28 cellular contexts compared by ENCODE assay signal in genomic region chr4:52946811-52947210, GRCh38.
DNase-seq lines count a peak whose midpoint lies in the region; ATAC-seq and TF ChIP-seq lines count a peak whose summit lies in the region.
"Had no signal": no experiment of that assay in that cellular context is flagged by ENCODE, and none has a peak within 500 bp of the region (broad histone marks: within the 10 kb centered on the region; RNA-seq: fewer than 3 reads in every experiment).

No MANE protein-coding gene starts in this region.

- H3K27me3 ChIP-seq in left ventricle myocardium inferior (ENCODE audit: low read depth), result no peaks in the 10 kb centered on the region
- H3K27me3 ChIP-seq in psoas muscle (ENCODE audit: insufficient read depth in 3 of 3, low read length in 2 of 3), result no peaks in the 10 kb centered on the region
- H3K27me3 ChIP-seq in body of pancreas, result no peaks in the 10 kb centered on the region
- H3K27me3 ChIP-seq: Peyer's patch, SJCRH30, transverse colon had no signal

- H3K36me3 ChIP-seq in left ventricle myocardium inferior (no peaks in the 10 kb centered on the region), psoas muscle (ENCODE audit: insufficient read depth in 1 of 2, low read depth in 1 of 2) (no peaks in the 10 kb centered on the region), body of pancreas (replicated peaks in 1 of 2; ENCODE audit: insufficient read depth in 1 of 2, low read depth in 2 of 2) (no peaks in the 10 kb centered on the region)
- H3K36me3 ChIP-seq: Peyer's patch, SJCRH30, transverse colon, WERI-Rb-1 had no signal

- peaks cover 81% of the 10 kb centered on the region for H3K4me1 Mint-ChIP-seq in brain
- H3K4me1 Mint-ChIP-seq in activated CD4-positive, alpha-beta memory T cell treated with anti-CD3 and anti-CD28 coated beads for 36 hours (ENCODE audit: low read depth), result no peaks in the 10 kb centered on the region
- H3K4me1 Mint-ChIP-seq: B cell; stimulated activated effector memory CD8-positive, alpha-beta T cell treated with anti-CD3 and anti-CD28 coated beads, Interleukin-12 subunit alpha, Interleukin-12 subunit beta, amount 100 ng/mL, for 72 hours had no signal

- H3K4me3 ChIP-seq in left ventricle myocardium inferior, result peak overlapping the region; percentile 1
- peak overlapping the region; percentile 16 for H3K4me3 ChIP-seq in psoas muscle
- no peak overlapping the region for H3K4me3 ChIP-seq in body of pancreas
- H3K4me3 ChIP-seq: mucosa of descending colon, Peyer's patch, SJCRH30, transverse colon had no signal

- peak overlapping the region; percentile 84 for H3K27ac ChIP-seq in left ventricle myocardium inferior (replicated peaks)
- H3K27ac ChIP-seq in psoas muscle, result peak overlapping the region; percentile 56
- H3K27ac ChIP-seq in body of pancreas, result no peak overlapping the region
- H3K27ac ChIP-seq: Peyer's patch, SJCRH30, transverse colon, WERI-Rb-1 had no signal

- 23 to 42% (median 27%) methylated on average over 2 of the region's 2 CpGs for WGBS in psoas muscle, 3 donors
- WGBS in body of pancreas, 2 donors, result 87 to 89% methylated on average over 2 of the region's 2 CpGs

- TF ChIP-seq POLR2A in body of pancreas (IDR thresholded peaks at IDR 0.05), result no peak

- CTCF ChIA-PET in activated CD4-positive, alpha-beta memory T cell treated with anti-CD3 and anti-CD28 coated beads for 36 hours (lab: Charles Lee), result no interaction called here

- peak; percentile 81 to 94 (median 90) for ATAC-seq in psoas muscle
- no peak for ATAC-seq in body of pancreas
- ATAC-seq: mucosa of descending colon; sciatic nerve; stimulated activated effector memory CD8-positive, alpha-beta T cell treated with anti-CD3 and anti-CD28 coated beads, Interleukin-12 subunit alpha, Interleukin-12 subunit beta, amount 100 ng/mL, for 72 hours had no signal

- H3K27ac Mint-ChIP-seq in brain, result peak overlapping the region; percentile 87 to 99 (median 95)
- H3K27ac Mint-ChIP-seq in activated CD4-positive, alpha-beta memory T cell treated with anti-CD3 and anti-CD28 coated beads for 36 hours, result no peak overlapping the region
- H3K27ac Mint-ChIP-seq: B cell; stimulated activated effector memory CD8-positive, alpha-beta T cell treated with anti-CD3 and anti-CD28 coated beads, Interleukin-12 subunit alpha, Interleukin-12 subunit beta, amount 100 ng/mL, for 72 hours had no signal

- H3K9me3 Mint-ChIP-seq in brain, result no peaks in the 10 kb centered on the region
- H3K9me3 Mint-ChIP-seq in activated CD4-positive, alpha-beta memory T cell treated with anti-CD3 and anti-CD28 coated beads for 36 hours, result no peaks in the 10 kb centered on the region
- H3K9me3 Mint-ChIP-seq: stimulated activated effector memory CD8-positive, alpha-beta T cell treated with anti-CD3 and anti-CD28 coated beads, Interleukin-12 subunit alpha, Interleukin-12 subunit beta, amount 100 ng/mL, for 72 hours had no signal

- TF ChIP-seq CTCF in brain (conservative IDR thresholded peaks at IDR 0.05) (no peak), left ventricle myocardium inferior (IDR thresholded peaks at IDR 0.05; ENCODE audit: borderline replicate concordance) (no peak), psoas muscle (IDR thresholded peaks at IDR 0.05) (no peak), body of pancreas (IDR thresholded peaks at IDR 0.05) (no peak)

- intact Hi-C loops in left ventricle myocardium inferior (cut with micrococcal nuclease), result no loop called here
- intact Hi-C loops in psoas muscle (cut with DNase I), result no loop called here
- intact Hi-C loops in activated CD4-positive, alpha-beta memory T cell treated with anti-CD3 and anti-CD28 coated beads for 36 hours (cut with micrococcal nuclease), result no loop called here
- intact Hi-C loops in body of pancreas (cut with DNase I), result no loop called here

- H3K4me1 ChIP-seq in left ventricle myocardium inferior (peaks cover 50% of the 10 kb centered on the region), psoas muscle (peaks cover 28% of the 10 kb centered on the region), body of pancreas (peaks cover 5% of the 10 kb centered on the region)
- H3K4me1 ChIP-seq: Peyer's patch, transverse colon had no signal

- H3K4me3 Mint-ChIP-seq in brain, result peak overlapping the region; percentile 35 to 71 (median 54)
- no peak overlapping the region for H3K4me3 Mint-ChIP-seq in activated CD4-positive, alpha-beta memory T cell treated with anti-CD3 and anti-CD28 coated beads for 36 hours
- H3K4me3 Mint-ChIP-seq: B cell; stimulated activated effector memory CD8-positive, alpha-beta T cell treated with anti-CD3 and anti-CD28 coated beads, Interleukin-12 subunit alpha, Interleukin-12 subunit beta, amount 100 ng/mL, for 72 hours had no signal

- H3K36me3 Mint-ChIP-seq in brain, result no peaks in the 10 kb centered on the region
- H3K36me3 Mint-ChIP-seq in activated CD4-positive, alpha-beta memory T cell treated with anti-CD3 and anti-CD28 coated beads for 36 hours, result peaks cover 10% of the 10 kb centered on the region
- H3K36me3 Mint-ChIP-seq: stimulated activated effector memory CD8-positive, alpha-beta T cell treated with anti-CD3 and anti-CD28 coated beads, Interleukin-12 subunit alpha, Interleukin-12 subunit beta, amount 100 ng/mL, for 72 hours had no signal

- H3K9me3 ChIP-seq in left ventricle myocardium inferior (replicated peaks) (no peaks in the 10 kb centered on the region), psoas muscle (no peaks in the 10 kb centered on the region), body of pancreas (no peaks in the 10 kb centered on the region)
- H3K9me3 ChIP-seq: mucosa of descending colon, Peyer's patch, SJCRH30, transverse colon had no signal

- no peaks in the 10 kb centered on the region for H3K27me3 Mint-ChIP-seq in brain
- H3K27me3 Mint-ChIP-seq in activated CD4-positive, alpha-beta memory T cell treated with anti-CD3 and anti-CD28 coated beads for 36 hours, result no peaks in the 10 kb centered on the region
- H3K27me3 Mint-ChIP-seq: B cell had no signal

- POLR2A ChIA-PET in activated CD4-positive, alpha-beta memory T cell treated with anti-CD3 and anti-CD28 coated beads for 36 hours (lab: Charles Lee), result no interaction called here

- DNase-seq in NCI-H2227 treated with DMSO at 0.1 percent for 48 hours (lab: John Stamatoyannopoulos, UW) (peak; percentile 66), left ventricle myocardium inferior (peak; percentile 36), psoas muscle (no peak), inferior parietal cortex (ENCODE audit: extremely low spot score) (no peak), NCI-H187 treated with DMSO at 0.1 percent for 48 hours (lab: John Stamatoyannopoulos, UW) (no peak), body of pancreas (no peak)
- DNase-seq in activated CD4-positive, alpha-beta memory T cell treated with anti-CD3 and anti-CD28 coated beads for 36 hours, result no peak
- DNase-seq: activated CD4-positive, alpha-beta T cell treated with anti-CD3 and anti-CD28 coated beads for 48 hours; activated gamma-delta T cell treated with Interleukin-2 at 50 U/mL for 16 hours; activated T-cell treated with anti-CD3 and anti-CD28 coated beads, Interleukin-2, amount 50 U/mL, for 1 hour; foreskin melanocyte; H7; hippocampal formation; KBM-7; mammary epithelial cell; mucosa of descending colon; NCI-H1105 treated with DMSO at 0.1 percent for 48 hours; NCI-H1930; Peyer's patch; SJCRH30; stimulated activated CD4-positive, alpha-beta T cell treated with anti-CD3 and anti-CD28 coated beads, Interleukin-15, amount 100 ng/mL, for 24 hours; T1000; transverse colon; WERI-Rb-1 had no signal

Comparison
In these comparisons a context has a peak if more than half of its experiments do, and no peak if none do; other contexts are left out.
1. DNase-seq: peak in NCI-H2227 treated with DMSO at 0.1 percent for 48 hours (single experiment) and left ventricle myocardium inferior (single experiment); none in psoas muscle (0 of 2), activated CD4-positive, alpha-beta memory T cell treated with anti-CD3 and anti-CD28 coated beads for 36 hours (single experiment), inferior parietal cortex (single experiment), NCI-H187 treated with DMSO at 0.1 percent for 48 hours (single experiment) and body of pancreas (0 of 4).
2. H3K27ac ChIP-seq: peak in left ventricle myocardium inferior (single experiment) and psoas muscle (single experiment); none in body of pancreas (0 of 4).
3. H3K4me3 ChIP-seq: peak in left ventricle myocardium inferior (single experiment) and psoas muscle (single experiment); none in body of pancreas (0 of 2).